2 cellular contexts compared by ENCODE assay signal in genomic region chr20:52748235-52748950, GRCh38.
TF ChIP-seq lines count a peak whose summit lies in the region.

No MANE protein-coding gene starts in this region.

TF ChIP-seq in H1, 55 proteins besides CTCF, POLR2A, EP300 and RAD21 (continued from another document):
- TF ChIP-seq GTF2F1 (IDR thresholded peaks at IDR 0.05; ENCODE audit: borderline replicate concordance, low read depth, low read length) (no peak), CBX5 (IDR thresholded peaks at IDR 0.05; ENCODE audit: low read depth, low read length) (no peak), EZH2 (IDR thresholded peaks at IDR 0.05; ENCODE audit: low read depth, low read length, severe bottlenecking) (no peak), KDM4A (IDR thresholded peaks at IDR 0.05; ENCODE audit: low read depth, low read length, severe bottlenecking) (no peak), NRF1 (IDR thresholded peaks at IDR 0.05; ENCODE audit: low read depth, low read length) (no peak), SP2 (IDR thresholded peaks at IDR 0.05; ENCODE audit: low read length) (no peak), MAX (IDR thresholded peaks at IDR 0.05) (no peak), TAF1 (IDR thresholded peaks at IDR 0.05; ENCODE audit: low read depth, low read length) (no peak), SIX5 (IDR thresholded peaks at IDR 0.05; ENCODE audit: low read depth, low read length) (no peak), SP4 (IDR thresholded peaks at IDR 0.05; ENCODE audit: low read length) (no peak)

TF ChIP-seq in WTC11, 78 proteins besides CTCF, POLR2A, EP300 and RAD21 (continued from another document):
- no peak for TF ChIP-seq USF1 (CRISPR knock-in tag; IDR thresholded peaks at IDR 0.05)
- no peak for TF ChIP-seq ATF2 (CRISPR knock-in tag; IDR thresholded peaks at IDR 0.05; ENCODE audit: borderline replicate concordance, low read depth)
- no peak for TF ChIP-seq ZNF532 (CRISPR knock-in tag; IDR thresholded peaks at IDR 0.05; ENCODE audit: borderline replicate concordance)
